ENCODE assay signal across 23 cellular contexts in genomic region chr13:53311561-53311960, GRCh38.
"Had no signal": no experiment of that assay in that cellular context is flagged by ENCODE, and none has a peak within 500 bp of the region (broad histone marks: within the 10 kb centered on the region; RNA-seq: fewer than 3 reads in every experiment).

No MANE protein-coding gene starts in this region.

- H3K36me3 ChIP-seq: adrenal gland, gastroesophageal sphincter, heart right ventricle, sigmoid colon, spleen, thoracic aorta had no signal

- H3K36me3 Mint-ChIP-seq: activated naive CD4-positive, alpha-beta T cell treated with anti-CD3 and anti-CD28 coated beads, Interleukin-2, amount 50 U/mL, for 72 hours; immature natural killer cell; memory B cell; naive B cell; stimulated activated memory B cell treated with anti-CD40 and anti-IgM and Interleukin-4, amounts not matched to agents 10 μg/mL and 1 μg/mL and 100 μg/mL, for 72 hours had no signal

- H3K4me3 ChIP-seq: adrenal gland, gastroesophageal sphincter, heart right ventricle, mucosa of descending colon, sigmoid colon, spleen, thoracic aorta had no signal

- H3K9me3 ChIP-seq: adrenal gland, gastroesophageal sphincter, heart right ventricle, mucosa of descending colon, sigmoid colon, spleen, thoracic aorta had no signal

- H3K4me1 Mint-ChIP-seq: immature natural killer cell; memory B cell; naive B cell; stimulated activated memory B cell treated with anti-CD40 and anti-IgM and Interleukin-4, amounts not matched to agents 10 μg/mL and 1 μg/mL and 100 μg/mL, for 72 hours had no signal

- H2AFZ ChIP-seq: parathyroid adenoma had no signal

- ATAC-seq: activated naive CD4-positive, alpha-beta T cell treated with anti-CD3 and anti-CD28 coated beads, Interleukin-2, amount 50 U/mL, for 72 hours; esophagus mucosa; gastroesophageal sphincter; heart right ventricle; left ventricle myocardium superior; mucosa of descending colon; stimulated activated memory B cell treated with anti-CD40 and anti-IgM and Interleukin-4, amounts not matched to agents 10 μg/mL and 1 μg/mL and 100 μg/mL, for 72 hours had no signal

- H3K9ac ChIP-seq: parathyroid adenoma had no signal

- H3K4me1 ChIP-seq: adrenal gland, gastroesophageal sphincter, heart right ventricle, parathyroid adenoma, sigmoid colon, spleen had no signal

- H3K9me3 Mint-ChIP-seq: stimulated activated memory B cell treated with anti-CD40 and anti-IgM and Interleukin-4, amounts not matched to agents 10 μg/mL and 1 μg/mL and 100 μg/mL, for 72 hours had no signal

- H3K27me3 Mint-ChIP-seq: memory B cell; naive B cell; stimulated activated memory B cell treated with anti-CD40 and anti-IgM and Interleukin-4, amounts not matched to agents 10 μg/mL and 1 μg/mL and 100 μg/mL, for 72 hours had no signal

- H3K79me2 ChIP-seq: parathyroid adenoma had no signal

- H3K4me3 Mint-ChIP-seq: immature natural killer cell; memory B cell; naive B cell; stimulated activated memory B cell treated with anti-CD40 and anti-IgM and Interleukin-4, amounts not matched to agents 10 μg/mL and 1 μg/mL and 100 μg/mL, for 72 hours had no signal

- DNase-seq: activated CD4-positive, alpha-beta T cell treated with anti-CD3 and anti-CD28 coated beads, Interleukin-2, amount 50 U/mL, for 1 hour; activated CD4-positive, CD25-positive, alpha-beta regulatory T cell treated with anti-CD3 and anti-CD28 coated beads, Interleukin-2, amount 50 U/mL, for 72 hours; activated gamma-delta T cell treated with Interleukin-2 at 50 U/mL for 16 hours; adrenal gland; cerebellar nuclear complex; cortex of kidney; heart right ventricle; immature natural killer cell; left ventricle myocardium superior; mucosa of descending colon; naive B cell; sigmoid colon; spleen; stimulated activated CD4-positive, alpha-beta T cell treated with anti-CD3 and anti-CD28 coated beads, Interleukin-4, amount 100 ng/mL, for 4 hours; T-helper 1 cell; T-helper 9 cell had no signal

- H3K27ac Mint-ChIP-seq: activated naive CD4-positive, alpha-beta T cell treated with anti-CD3 and anti-CD28 coated beads, Interleukin-2, amount 50 U/mL, for 72 hours; immature natural killer cell; memory B cell; naive B cell; stimulated activated memory B cell treated with anti-CD40 and anti-IgM and Interleukin-4, amounts not matched to agents 10 μg/mL and 1 μg/mL and 100 μg/mL, for 72 hours had no signal

- H3K27ac ChIP-seq: adrenal gland, gastroesophageal sphincter, heart right ventricle, parathyroid adenoma, sigmoid colon, spleen, thoracic aorta had no signal

- H3K27me3 ChIP-seq: adrenal gland, gastroesophageal sphincter, heart right ventricle, sigmoid colon, spleen had no signal
